ENCODE assay signal across 23 cellular contexts in genomic region chr6:75145976-75146375, GRCh38. TPM values are rescaled to one million over a fixed set of nuclear protein-coding genes. Genes with fewer than 3 reads are reported as not detected.
"Had no signal": no experiment of that assay in that cellular context is flagged by ENCODE, and none has a peak within 500 bp of the region (broad histone marks: within the 10 kb centered on the region; RNA-seq: fewer than 3 reads in every experiment).

No MANE protein-coding gene starts in this region.

- DNase-seq: activated CD4-positive, alpha-beta T cell treated with anti-CD3 and anti-CD28 coated beads, Interleukin-2, amount 50 U/mL, for 48 hours; activated CD8-positive, alpha-beta memory T cell treated with anti-CD3 and anti-CD28 coated beads, Interleukin-2, amount 10 ng/mL, durations not matched to agents 7 days and 5 days; activated naive CD4-positive, alpha-beta T cell treated with anti-CD3 and anti-CD28 coated beads, Interleukin-2, amount 10 ng/mL, durations not matched to agents 7 days and 5 days; activated naive CD8-positive, alpha-beta T cell treated with anti-CD3 and anti-CD28 coated beads, Interleukin-2, amount 50 U/mL, for 24 hours; activated T-cell treated with anti-CD3 and anti-CD28 coated beads, Interleukin-2, amount 50 U/mL, for 24 hours; anterior cingulate cortex; brain microvascular endothelial cell; central memory CD4-positive, alpha-beta T cell; colonic mucosa; heart left ventricle; lower lobe of right lung; natural killer cell; sigmoid colon; stimulated activated CD4-positive, alpha-beta T cell treated with anti-CD3 and anti-CD28 coated beads, Interleukin-4, amount 100 ng/mL, for 24 hours; T-helper 2 cell; testis; WERI-Rb-1 had no signal

- H3K9me3 ChIP-seq: colonic mucosa, gastroesophageal sphincter, heart left ventricle, lower lobe of right lung, neutrophil, sigmoid colon, testis had no signal

- ATAC-seq: activated CD8-positive, alpha-beta memory T cell treated with anti-CD3 and anti-CD28 coated beads, Interleukin-2, amount 10 ng/mL, durations not matched to agents 7 days and 5 days; activated naive CD8-positive, alpha-beta T cell treated with anti-CD3 and anti-CD28 coated beads, Interleukin-2, amount 50 U/mL, for 24 hours; esophagus mucosa; gastroesophageal sphincter; heart left ventricle; lower lobe of right lung; natural killer cell; stimulated activated effector memory CD8-positive, alpha-beta T cell treated with anti-CD3 and anti-CD28 coated beads, Interleukin-12 subunit alpha, Interleukin-12 subunit beta, amount 100 ng/mL, for 72 hours had no signal

- H3K36me3 Mint-ChIP-seq: activated CD8-positive, alpha-beta memory T cell treated with anti-CD3 and anti-CD28 coated beads, Interleukin-2, amount 10 ng/mL, durations not matched to agents 7 days and 5 days; activated naive CD4-positive, alpha-beta T cell treated with anti-CD3 and anti-CD28 coated beads, Interleukin-2, amount 10 ng/mL, durations not matched to agents 7 days and 5 days; natural killer cell; stimulated activated effector memory CD8-positive, alpha-beta T cell treated with anti-CD3 and anti-CD28 coated beads, Interleukin-12 subunit alpha, Interleukin-12 subunit beta, amount 100 ng/mL, for 72 hours; type B pancreatic cell had no signal

- H3K36me3 ChIP-seq: brain microvascular endothelial cell, colonic mucosa, lower lobe of right lung, neutrophil, WERI-Rb-1 had no signal

- H3K4me1 ChIP-seq: colonic mucosa, lower lobe of right lung, testis had no signal

- H3K4me1 Mint-ChIP-seq: activated CD8-positive, alpha-beta memory T cell treated with anti-CD3 and anti-CD28 coated beads, Interleukin-2, amount 10 ng/mL, durations not matched to agents 7 days and 5 days; activated naive CD4-positive, alpha-beta T cell treated with anti-CD3 and anti-CD28 coated beads, Interleukin-2, amount 10 ng/mL, durations not matched to agents 7 days and 5 days; natural killer cell; stimulated activated effector memory CD8-positive, alpha-beta T cell treated with anti-CD3 and anti-CD28 coated beads, Interleukin-12 subunit alpha, Interleukin-12 subunit beta, amount 100 ng/mL, for 72 hours had no signal

- H3K27ac ChIP-seq: brain microvascular endothelial cell, colonic mucosa, gastroesophageal sphincter, heart left ventricle, lower lobe of right lung, neutrophil, sigmoid colon, testis, WERI-Rb-1 had no signal

- H3K4me3 Mint-ChIP-seq: activated CD8-positive, alpha-beta memory T cell treated with anti-CD3 and anti-CD28 coated beads, Interleukin-2, amount 10 ng/mL, durations not matched to agents 7 days and 5 days; activated naive CD4-positive, alpha-beta T cell treated with anti-CD3 and anti-CD28 coated beads, Interleukin-2, amount 10 ng/mL, durations not matched to agents 7 days and 5 days; activated naive CD8-positive, alpha-beta T cell treated with anti-CD3 and anti-CD28 coated beads, Interleukin-2, amount 50 U/mL, for 24 hours; activated T-cell treated with anti-CD3 and anti-CD28 coated beads, Interleukin-2, amount 50 U/mL, for 24 hours; natural killer cell; stimulated activated effector memory CD8-positive, alpha-beta T cell treated with anti-CD3 and anti-CD28 coated beads, Interleukin-12 subunit alpha, Interleukin-12 subunit beta, amount 100 ng/mL, for 72 hours; type B pancreatic cell had no signal

- H3K27me3 ChIP-seq: brain microvascular endothelial cell, colonic mucosa, gastroesophageal sphincter, heart left ventricle, neutrophil, sigmoid colon, testis had no signal

- H3K27me3 Mint-ChIP-seq: activated naive CD4-positive, alpha-beta T cell treated with anti-CD3 and anti-CD28 coated beads, Interleukin-2, amount 10 ng/mL, durations not matched to agents 7 days and 5 days; type B pancreatic cell had no signal

- H3K4me3 ChIP-seq: colonic mucosa, gastroesophageal sphincter, heart left ventricle, lower lobe of right lung, sigmoid colon, testis had no signal

- H3K9me3 Mint-ChIP-seq: activated naive CD4-positive, alpha-beta T cell treated with anti-CD3 and anti-CD28 coated beads, Interleukin-2, amount 10 ng/mL, durations not matched to agents 7 days and 5 days; natural killer cell; stimulated activated effector memory CD8-positive, alpha-beta T cell treated with anti-CD3 and anti-CD28 coated beads, Interleukin-12 subunit alpha, Interleukin-12 subunit beta, amount 100 ng/mL, for 72 hours; type B pancreatic cell had no signal

- H3K27ac Mint-ChIP-seq: activated CD8-positive, alpha-beta memory T cell treated with anti-CD3 and anti-CD28 coated beads, Interleukin-2, amount 10 ng/mL, durations not matched to agents 7 days and 5 days; activated naive CD4-positive, alpha-beta T cell treated with anti-CD3 and anti-CD28 coated beads, Interleukin-2, amount 10 ng/mL, durations not matched to agents 7 days and 5 days; activated naive CD8-positive, alpha-beta T cell treated with anti-CD3 and anti-CD28 coated beads, Interleukin-2, amount 50 U/mL, for 24 hours; activated T-cell treated with anti-CD3 and anti-CD28 coated beads, Interleukin-2, amount 50 U/mL, for 24 hours; activated T-helper 2 cell treated with anti-CD3 and anti-CD28 coated beads, Interferon-gamma antibody, Interleukin-2, Interleukin-4, amounts not matched to agents 10 μg/mL and 5 μg/mL and 100 μg/mL, durations not matched to agents 14 hours and 24 hours and 36 hours; natural killer cell; stimulated activated effector memory CD8-positive, alpha-beta T cell treated with anti-CD3 and anti-CD28 coated beads, Interleukin-12 subunit alpha, Interleukin-12 subunit beta, amount 100 ng/mL, for 72 hours; type B pancreatic cell had no signal

RNA-seq across cellular contexts. Expression of gene COL12A1, which starts 59.9 kb away (rescaled TPM):
- total RNA-seq: activated CD8-positive, alpha-beta memory T cell treated with anti-CD3 and anti-CD28 coated beads, Interleukin-2, amount 10 ng/mL, durations not matched to agents 7 days and 5 days; activated T-helper 2 cell treated with anti-CD3 and anti-CD28 coated beads, Interferon-gamma antibody, Interleukin-2, Interleukin-4, amounts not matched to agents 10 μg/mL and 5 μg/mL and 100 μg/mL, durations not matched to agents 14 hours and 24 hours and 36 hours had no signal
